In the genomic region with DNA sequence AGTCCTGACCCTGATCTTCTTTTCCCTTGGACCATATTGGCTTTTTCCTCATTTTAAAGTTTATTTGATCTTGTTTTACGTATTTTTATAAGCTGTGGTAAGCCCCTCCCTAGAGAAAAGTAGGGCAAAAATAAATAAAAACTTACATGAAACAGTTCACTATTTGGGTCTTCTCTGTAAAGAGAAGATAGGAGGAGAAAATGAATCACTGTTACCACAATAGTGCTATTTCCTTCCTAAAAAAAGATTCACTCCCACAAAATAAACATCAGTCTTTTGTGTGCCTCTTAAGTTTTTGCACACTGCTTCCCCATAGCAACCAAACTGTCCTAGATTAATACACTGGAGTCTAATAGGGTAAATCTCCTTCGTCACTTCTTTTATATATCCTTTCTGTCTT, we compare ENCODE assay signal across 9 cellular contexts. TPM values are rescaled to one million over a fixed set of nuclear protein-coding genes. Genes with fewer than 3 reads are reported as not detected.
A peak's percentile ranks its signal among the peaks of the same experiment; 100 is the strongest.
DNase-seq lines count a peak whose midpoint lies in the region; ATAC-seq, FAIRE-seq and TF ChIP-seq lines count a peak whose summit lies in the region.
"Had no signal": no experiment of that assay in that cellular context is flagged by ENCODE, and none has a peak within 500 bp of the region (broad histone marks: within the 10 kb centered on the region; RNA-seq: fewer than 3 reads in every experiment).

No MANE protein-coding gene starts in this region.

- intact Hi-C loops in tibial artery (cut with DNase I; ENCODE audit: low total_unique reads), result loop anchor here (10.0 kb wide), 2 partner anchors 219 to 369 kb away; no protein-coding TSS in a partner anchor

- peaks cover 7% of the 10 kb centered on the region for H3K36me3 Mint-ChIP-seq in activated T-cell treated with anti-CD3 and anti-CD28 coated beads, Interleukin-2, amount 50 U/mL, for 24 hours (ENCODE audit: low read depth)
- no peaks in the 10 kb centered on the region for H3K36me3 Mint-ChIP-seq in activated T-helper 17 cell treated with anti-CD3 and anti-CD28 coated beads, Interleukin-2, amount 50 U/mL, for 72 hours (ENCODE audit: low read depth)

- H3K27ac Mint-ChIP-seq in activated T-cell treated with anti-CD3 and anti-CD28 coated beads, Interleukin-2, amount 50 U/mL, for 24 hours, result peak overlapping the region; percentile 5
- peak overlapping the region; percentile 87 for H3K27ac Mint-ChIP-seq in activated T-helper 17 cell treated with anti-CD3 and anti-CD28 coated beads, Interleukin-2, amount 50 U/mL, for 72 hours

- FAIRE-seq in keratinocyte (lab: Jason Lieb, UNC), result peak; percentile 57

- no peaks in the 10 kb centered on the region for H4K20me1 ChIP-seq in keratinocyte (ENCODE audit: control insufficient read depth, extremely low read depth, insufficient read depth, low read length)

- H3K27me3 ChIP-seq in keratinocyte (ENCODE audit: control insufficient read depth, extremely low read depth, insufficient read depth, low read length) (no peaks in the 10 kb centered on the region), tibial artery (no peaks in the 10 kb centered on the region)

- H3K4me1 ChIP-seq in keratinocyte (ENCODE audit: control insufficient read depth, extremely low read depth, insufficient read depth, low read length), result peaks cover 47% of the 10 kb centered on the region
- H3K4me1 ChIP-seq in tibial artery, result peaks cover 0 to 48% (median 19%) of the 10 kb centered on the region in 4 donors

- DNase-seq in activated T-cell treated with anti-CD3 and anti-CD28 coated beads, Interleukin-2, amount 50 U/mL, for 24 hours, result no peak
- DNase-seq in activated T-cell treated with anti-CD3 and anti-CD28 coated beads for 4 hours, result no peak
- DNase-seq in keratinocyte (ENCODE audit: low read depth, low spot score), result no peak
- no peak for DNase-seq in tibial artery
- DNase-seq in omental fat pad (ENCODE audit: low spot score), result no peak
- DNase-seq in stimulated activated CD4-positive, alpha-beta T cell treated with anti-CD3 and anti-CD28 coated beads, Interleukin-15, amount 100 ng/mL, for 24 hours, result no peak
- DNase-seq in stimulated activated CD8-positive, alpha-beta memory T cell treated with anti-CD3 and anti-CD28 coated beads, Interleukin-4, amount 100 ng/mL, for 48 hours, result no peak
- DNase-seq: DMS79 treated with DMSO at 0.1 percent for 48 hours had no signal

- TF ChIP-seq CTCF in keratinocyte (optimal IDR thresholded peaks at IDR 0.05 in 1 of 3, IDR thresholded peaks at IDR 0.05 in 1 of 3, conservative IDR thresholded peaks at IDR 0.05 in 1 of 3; ENCODE audit: extremely low read depth in 1 of 3, insufficient read depth in 2 of 3, low read length in 3 of 3) (no peak), tibial artery (IDR thresholded peaks at IDR 0.05) (no peak), omental fat pad (IDR thresholded peaks at IDR 0.05) (no peak)

- dilution Hi-C loops in keratinocyte (cut with MboI; ENCODE audit: extremely low pct_ligation_motif_present, low sequenced_read_pairs), result no loop called here

- H3K9me3 Mint-ChIP-seq in activated T-cell treated with anti-CD3 and anti-CD28 coated beads, Interleukin-2, amount 50 U/mL, for 24 hours, result no peaks in the 10 kb centered on the region
- H3K9me3 Mint-ChIP-seq in activated T-helper 17 cell treated with anti-CD3 and anti-CD28 coated beads, Interleukin-2, amount 50 U/mL, for 72 hours, result no peaks in the 10 kb centered on the region

- H3K36me3 ChIP-seq in keratinocyte (ENCODE audit: control insufficient read depth in 2 of 2, extremely low read depth in 1 of 2, insufficient read depth in 2 of 2, low read length in 2 of 2), result no peaks in the 10 kb centered on the region
- H3K36me3 ChIP-seq in tibial artery, result peaks cover 0 to 6% (median 0%) of the 10 kb centered on the region in 3 donors

- peak; percentile 53 for ATAC-seq in activated T-helper 17 cell treated with anti-CD3 and anti-CD28 coated beads, Interleukin-2, amount 50 U/mL, for 72 hours (replicated peaks)
- ATAC-seq in omental fat pad (ENCODE audit: low FRiP score), result no peak

- H3K27ac ChIP-seq in keratinocyte (ENCODE audit: control insufficient read depth, insufficient read depth, low read length), result peak overlapping the region; percentile 98
- H3K27ac ChIP-seq in tibial artery, result peak overlapping the region; percentile 86 to 87

- H3K4me3 ChIP-seq in keratinocyte (ENCODE audit: control insufficient read depth in 2 of 3, extremely low read depth in 1 of 3, insufficient read depth in 2 of 3, low read depth in 1 of 3, low read length in 3 of 3), result no peak overlapping the region
- H3K4me3 ChIP-seq in tibial artery, result no peak overlapping the region

- H3K9me1 ChIP-seq in keratinocyte (ENCODE audit: control insufficient read depth, extremely low read depth, insufficient read depth, low read length), result no peaks in the 10 kb centered on the region

- no peak overlapping the region for H2AFZ ChIP-seq in keratinocyte (ENCODE audit: control insufficient read depth, low read length)

- H3K27me3 Mint-ChIP-seq in activated T-cell treated with anti-CD3 and anti-CD28 coated beads, Interleukin-2, amount 50 U/mL, for 24 hours, result no peaks in the 10 kb centered on the region
- no peaks in the 10 kb centered on the region for H3K27me3 Mint-ChIP-seq in activated T-helper 17 cell treated with anti-CD3 and anti-CD28 coated beads, Interleukin-2, amount 50 U/mL, for 72 hours

- no peaks in the 10 kb centered on the region for H3K9me3 ChIP-seq in keratinocyte (ENCODE audit: control insufficient read depth, low read depth, low read length)
- H3K9me3 ChIP-seq in tibial artery, result no peaks in the 10 kb centered on the region

- H3K4me3 Mint-ChIP-seq in activated T-cell treated with anti-CD3 and anti-CD28 coated beads, Interleukin-2, amount 50 U/mL, for 24 hours, result no peak overlapping the region
- H3K4me3 Mint-ChIP-seq in activated T-helper 17 cell treated with anti-CD3 and anti-CD28 coated beads, Interleukin-2, amount 50 U/mL, for 72 hours, result peak overlapping the region; percentile 70

- peak overlapping the region; percentile 78 for H3K4me2 ChIP-seq in keratinocyte (ENCODE audit: control insufficient read depth, extremely low read depth, insufficient read depth, low read depth, low read length)

- peaks cover 16% of the 10 kb centered on the region for H3K79me2 ChIP-seq in keratinocyte (ENCODE audit: control insufficient read depth, insufficient read depth, low read length)

- peaks cover 47% of the 10 kb centered on the region for H3K4me1 Mint-ChIP-seq in activated T-cell treated with anti-CD3 and anti-CD28 coated beads, Interleukin-2, amount 50 U/mL, for 24 hours (ENCODE audit: low read depth)
- H3K4me1 Mint-ChIP-seq in activated T-helper 17 cell treated with anti-CD3 and anti-CD28 coated beads, Interleukin-2, amount 50 U/mL, for 72 hours, result peaks cover 42% of the 10 kb centered on the region

- H3K9ac ChIP-seq in keratinocyte (ENCODE audit: control insufficient read depth, extremely low read depth, insufficient read depth, low read length), result peak overlapping the region; percentile 80

RNA-seq across cellular contexts. Expression of a gene that starts 1.4 kb away (rescaled TPM):
- total RNA-seq in activated T-helper 17 cell treated with anti-CD3 and anti-CD28 coated beads, Interleukin-2, amount 50 U/mL, for 72 hours, result 10 to 100 TPM; 10.7 to 16.2 TPM
- 12.0 to 24.0 TPM (median 16.2 TPM) in 3 replicates for polyA plus RNA-seq in keratinocyte
- polyA plus RNA-seq in keratinocyte (2011; ENCODE audit: low read depth), result 54.2 TPM
- polyA plus RNA-seq in keratinocyte (2011; cell fraction: cytosol; rRNA removed), result 14.1 and 14.5 TPM in 2 replicates
- polyA plus RNA-seq in keratinocyte (2011; cell fraction: nucleus; rRNA removed), result 54.5 and 61.4 TPM in 2 replicates
- polyA plus RNA-seq in keratinocyte (2012; ENCODE audit: low replicate concordance), result 21.1 and 27.6 TPM in 2 replicates
- 23.1 to 93.4 TPM (median 35.1 TPM) in 3 replicates for polyA minus RNA-seq in keratinocyte
- polyA minus RNA-seq in keratinocyte (2011; cell fraction: cytosol; rRNA and poly(A)+ RNA removed), result 29.7 TPM
- 54.7 and 104 TPM in 2 replicates for polyA minus RNA-seq in keratinocyte (2011; cell fraction: nucleus; rRNA and poly(A)+ RNA removed)
- total RNA-seq in omental fat pad, result 10 to 100 TPM; 22.8 to 44.4 (median 30.5) TPM
